Comparison of ENCODE assay signal across 9 cellular contexts in the genomic region with DNA sequence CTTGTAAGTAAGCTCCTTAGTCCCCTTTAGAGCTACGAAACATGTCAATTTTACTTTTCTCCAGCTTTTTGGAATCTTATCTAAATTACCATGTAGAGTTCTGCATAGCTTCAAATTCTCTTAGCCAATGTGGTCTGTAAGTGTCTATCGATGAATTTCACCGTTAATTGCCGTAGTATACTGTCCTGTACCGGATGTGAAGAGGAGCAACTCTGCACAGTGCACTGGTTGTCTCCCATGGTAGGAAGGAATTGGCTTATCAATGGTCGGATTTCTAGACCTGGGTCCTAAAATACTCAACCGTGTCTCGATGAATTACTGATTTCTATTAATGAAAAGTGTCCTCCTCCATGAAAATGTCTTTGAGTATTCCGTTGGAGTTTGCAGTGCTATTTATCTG. TPM values are rescaled to one million over a fixed set of nuclear protein-coding genes. Genes with fewer than 3 reads are reported as not detected.
A peak's percentile ranks its signal among the peaks of the same experiment; 100 is the strongest.
DNase-seq lines count a peak whose midpoint lies in the region; ATAC-seq and TF ChIP-seq lines count a peak whose summit lies in the region.
"Had no signal": no experiment of that assay in that cellular context is flagged by ENCODE, and none has a peak within 500 bp of the region (broad histone marks: within the 10 kb centered on the region; RNA-seq: fewer than 3 reads in every experiment).

No MANE protein-coding gene starts in this region.

- H3K27ac ChIP-seq in duodenal mucosa (ENCODE audit: low read depth, low read length), result no peak overlapping the region

- no peaks in the 10 kb centered on the region for H3K9me3 ChIP-seq in duodenal mucosa (ENCODE audit: control insufficient read depth in 1 of 2, low read length in 2 of 2)

- peak overlapping the region; percentile 87 to 97 for H3K9ac ChIP-seq in duodenal mucosa (ENCODE audit: low read depth in 1 of 2, low read length in 2 of 2)

- no peak for TF ChIP-seq CTCF in neural crest cell (conservative IDR thresholded peaks at IDR 0.05)

- no peaks in the 10 kb centered on the region for H3K36me3 Mint-ChIP-seq in neural crest cell (ENCODE audit: low read depth)

- peak overlapping the region; percentile 98 for H3K4me3 ChIP-seq in Jurkat, Clone E6-1 (ENCODE audit: low read length)
- peak overlapping the region; percentile 84 to 99 for H3K4me3 ChIP-seq in duodenal mucosa (ENCODE audit: low read depth in 1 of 2, low read length in 2 of 2)

- peak; percentile 5 for DNase-seq in COLO668 (lab: John Stamatoyannopoulos, UW; ENCODE audit: unreplicated experiment)
- DNase-seq in Jurkat, Clone E6-1 (ENCODE audit: low read depth, low spot score), result peak; percentile 16
- no peak for DNase-seq in neural crest cell (ENCODE audit: low read depth, low spot score)
- no peak for DNase-seq in stimulated activated CD4-positive, alpha-beta T cell treated with anti-CD3 and anti-CD28 coated beads, Interleukin-2, amount 100 ng/mL, for 24 hours
- no peak for DNase-seq in GM19238 (ENCODE audit: insufficient read length, low spot score)
- no peak for DNase-seq in MV-4-11 (lab: John Stamatoyannopoulos, UW)

- no peak for ATAC-seq in GM18873 (IDR thresholded peaks at IDR 0.05; ENCODE audit: low FRiP score, unreplicated experiment)

- no peak overlapping the region for H3K4me3 Mint-ChIP-seq in neural crest cell
- H3K4me3 Mint-ChIP-seq: stimulated activated effector memory CD8-positive, alpha-beta T cell treated with anti-CD3 and anti-CD28 coated beads, Interleukin-12 subunit alpha, Interleukin-12 subunit beta, amount 100 ng/mL, for 72 hours had no signal

- no peaks in the 10 kb centered on the region for H3K27me3 Mint-ChIP-seq in neural crest cell (ENCODE audit: low read depth)

- no peaks in the 10 kb centered on the region for H3K9me3 Mint-ChIP-seq in neural crest cell
- H3K9me3 Mint-ChIP-seq: stimulated activated effector memory CD8-positive, alpha-beta T cell treated with anti-CD3 and anti-CD28 coated beads, Interleukin-12 subunit alpha, Interleukin-12 subunit beta, amount 100 ng/mL, for 72 hours had no signal

- no peaks in the 10 kb centered on the region for H3K27me3 ChIP-seq in duodenal mucosa (ENCODE audit: control insufficient read depth in 1 of 2, insufficient read depth in 2 of 2, low read length in 2 of 2)

- H3K36me3 ChIP-seq in duodenal mucosa (ENCODE audit: control insufficient read depth in 1 of 2, insufficient read depth in 2 of 2, low read length in 2 of 2), result no peaks in the 10 kb centered on the region

- peak overlapping the region; percentile 31 for H3K27ac Mint-ChIP-seq in neural crest cell (ENCODE audit: unreplicated experiment)
- H3K27ac Mint-ChIP-seq: stimulated activated effector memory CD8-positive, alpha-beta T cell treated with anti-CD3 and anti-CD28 coated beads, Interleukin-12 subunit alpha, Interleukin-12 subunit beta, amount 100 ng/mL, for 72 hours had no signal

- peaks cover 13 to 17% of the 10 kb centered on the region in 2 donors for H3K4me1 ChIP-seq in duodenal mucosa (ENCODE audit: control insufficient read depth in 1 of 2, insufficient read depth in 2 of 2, low read length in 2 of 2)

- peaks cover 16% of the 10 kb centered on the region for H3K4me1 Mint-ChIP-seq in neural crest cell

RNA-seq across cellular contexts. Expression of gene NOP58, which starts 1.9 kb away (rescaled TPM):
- polyA plus RNA-seq in Jurkat, Clone E6-1 (2012; ENCODE audit: insufficient read depth, insufficient read length), result 144 TPM
- 103 and 110 TPM in 2 replicates for total RNA-seq in neural crest cell

RNA-seq across cellular contexts. Expression of gene SUMO1, which starts 29.1 kb away (rescaled TPM):
- 181 TPM for polyA plus RNA-seq in Jurkat, Clone E6-1 (2012; ENCODE audit: insufficient read depth, insufficient read length)
- 128 and 139 TPM in 2 replicates for total RNA-seq in neural crest cell

Comparison
In these comparisons a context has a peak if more than half of its experiments do, and no peak if none do; other contexts are left out.
1. DNase-seq: peak in COLO668 (single experiment) and Jurkat, Clone E6-1 (single experiment); none in neural crest cell (single experiment), stimulated activated CD4-positive, alpha-beta T cell treated with anti-CD3 and anti-CD28 coated beads, Interleukin-2, amount 100 ng/mL, for 24 hours (0 of 2), GM19238 (single experiment) and MV-4-11 (single experiment).